Comparison of ENCODE assay signal across 18 cellular contexts in genomic region chr1:3112526-3112925, GRCh38. TPM values are rescaled to one million over a fixed set of nuclear protein-coding genes. Genes with fewer than 3 reads are reported as not detected.
"Had no signal": no experiment of that assay in that cellular context is flagged by ENCODE, and none has a peak within 500 bp of the region (broad histone marks: within the 10 kb centered on the region; RNA-seq: fewer than 3 reads in every experiment).

No MANE protein-coding gene starts in this region.

- H3K4me3 ChIP-seq: esophagus squamous epithelium, hepatocyte, lung, right atrium auricular region, transverse colon had no signal

- H3K27me3 Mint-ChIP-seq: natural killer cell treated with Interleukin-12 subunit alpha and Interleukin-12 subunit beta and Interleukin-15 and Interleukin-18, amount 100 ng/mL, for 72 hours had no signal

- H3K4me3 Mint-ChIP-seq: natural killer cell treated with Interleukin-12 subunit alpha and Interleukin-12 subunit beta and Interleukin-15 and Interleukin-18, amount 100 ng/mL, for 72 hours had no signal

- H3K27ac Mint-ChIP-seq: natural killer cell treated with Interleukin-12 subunit alpha and Interleukin-12 subunit beta and Interleukin-15 and Interleukin-18, amount 100 ng/mL, for 72 hours had no signal

- DNase-seq: dermis blood vessel endothelial cell; esophagus squamous epithelium; foreskin fibroblast; kidney; left colon; left ventricle myocardium superior; mesenchymal stem cell; midbrain; posterior cingulate gyrus; small intestine; stimulated activated CD4-positive, alpha-beta T cell treated with anti-CD3 and anti-CD28 coated beads, Interleukin-12 subunit alpha, Interleukin-12 subunit beta, amount 100 ng/mL, for 4 hours; stimulated activated naive CD4-positive, alpha-beta T cell; transverse colon had no signal

- H3K27me3 ChIP-seq: hepatocyte, neutrophil, right atrium auricular region, transverse colon had no signal

- H3K36me3 Mint-ChIP-seq: natural killer cell treated with Interleukin-12 subunit alpha and Interleukin-12 subunit beta and Interleukin-15 and Interleukin-18, amount 100 ng/mL, for 72 hours had no signal

- H3K4me1 ChIP-seq: esophagus squamous epithelium, right atrium auricular region, transverse colon had no signal

- H3K9me3 ChIP-seq: neutrophil, transverse colon had no signal

- H3K9me3 Mint-ChIP-seq: natural killer cell treated with Interleukin-12 subunit alpha and Interleukin-12 subunit beta and Interleukin-15 and Interleukin-18, amount 100 ng/mL, for 72 hours had no signal

- H3K27ac ChIP-seq: esophagus squamous epithelium, hepatocyte, neutrophil, right atrium auricular region, transverse colon had no signal

- H3K36me3 ChIP-seq: esophagus squamous epithelium, neutrophil, right atrium auricular region, transverse colon had no signal

- ATAC-seq: left colon; left ventricle myocardium superior; natural killer cell treated with Interleukin-12 subunit alpha and Interleukin-12 subunit beta and Interleukin-15 and Interleukin-18, amount 100 ng/mL, for 72 hours had no signal

RNA-seq across cellular contexts. Expression of gene PRDM16, which starts 43.5 kb away (rescaled TPM):
- total RNA-seq: dermis blood vessel endothelial cell; natural killer cell treated with Interleukin-12 subunit alpha and Interleukin-12 subunit beta and Interleukin-15 and Interleukin-18, amount 100 ng/mL, for 72 hours had no signal
